Comparison of ENCODE assay signal across 8 cellular contexts in genomic region chr14:61269321-61270083, GRCh38. TPM values are rescaled to one million over a fixed set of nuclear protein-coding genes. Genes with fewer than 3 reads are reported as not detected.
DNase-seq lines count a peak whose midpoint lies in the region; ATAC-seq and TF ChIP-seq lines count a peak whose summit lies in the region.

No MANE protein-coding gene starts in this region.

- peak; percentile 63 for TF ChIP-seq CTCF in kidney epithelial cell (IDR thresholded peaks at IDR 0.05; ENCODE audit: insufficient read depth, low read length, poor library complexity, severe bottlenecking)

- peak overlapping the region; percentile 37 for H3K4me3 ChIP-seq in kidney epithelial cell (ENCODE audit: low read depth, low read length)

- peak; percentile 84 for ATAC-seq in GM18909 (IDR thresholded peaks at IDR 0.05; ENCODE audit: poor library complexity, unreplicated experiment)
- ATAC-seq in HG03159 (IDR thresholded peaks at IDR 0.05; ENCODE audit: unreplicated experiment), result peak; percentile 92

- peaks cover 2% of the 10 kb centered on the region for H3K27me3 ChIP-seq in kidney epithelial cell (ENCODE audit: control insufficient read depth, insufficient read depth, low read length)

- no peaks in the 10 kb centered on the region for H3K36me3 ChIP-seq in kidney epithelial cell (ENCODE audit: control insufficient read depth, insufficient read depth, low read length)

- peak; percentile 69 for DNase-seq in AG08395 (ENCODE audit: low spot score)
- peak; percentile 80 for DNase-seq in NCI-H2227 (lab: John Stamatoyannopoulos, UW; ENCODE audit: unreplicated experiment)
- DNase-seq in activated CD4-positive, CD25-positive, alpha-beta regulatory T cell (lab: John Stamatoyannopoulos, UW), result peak; percentile 37 to 59 (median 41)
- peak in 39 of 61 donors; percentile 7 to 88 (median 29) for DNase-seq in caudate nucleus (lab: John Stamatoyannopoulos, UW)
- no peak for DNase-seq in kidney epithelial cell (ENCODE audit: low read depth)
- DNase-seq in stimulated activated CD4-positive, alpha-beta T cell treated with anti-CD3 and anti-CD28 coated beads, Interleukin-1b, Interleukin-23, amount 100 ng/mL, for 24 hours (ENCODE audit: low read depth in 4 of 4, low spot score in 1 of 4), result peak; percentile 45 to 63 (median 54)

- no peak overlapping the region for H3K27ac ChIP-seq in caudate nucleus (ENCODE audit: low read depth, low read length)

RNA-seq across cellular contexts. Expression of gene TMEM30B, which starts 11.6 kb away (rescaled TPM):
- total RNA-seq in kidney epithelial cell, result 11.3 and 14.1 TPM in 2 replicates

RNA-seq across cellular contexts. Expression of gene PRKCH, which starts 51.9 kb away (rescaled TPM):
- 8.4 and 10.5 TPM in 2 replicates for total RNA-seq in kidney epithelial cell
